8 cellular contexts compared by ENCODE assay signal in genomic region chr19:13781547-13781946, GRCh38. TPM values are rescaled to one million over a fixed set of nuclear protein-coding genes. Genes with fewer than 3 reads are reported as not detected.
DNase-seq lines count a peak whose midpoint lies in the region; ATAC-seq and TF ChIP-seq lines count a peak whose summit lies in the region.

No MANE protein-coding gene starts in this region.

- POLR2A ChIA-PET in GM10248 (lab: Yijun Ruan, JAX), result no interaction called here

- H3K9me3 ChIP-seq in liver (ENCODE audit: control insufficient read depth in 4 of 4, low read length in 3 of 4), result no peaks in the 10 kb centered on the region

- no peak overlapping the region for H3K27ac ChIP-seq in liver (ENCODE audit: low read depth in 1 of 2, low read length in 2 of 2)

- H3K4me1 ChIP-seq in liver (ENCODE audit: control insufficient read depth in 4 of 4, insufficient read depth in 4 of 4, low read length in 3 of 4), result peaks cover 0 to 5% (median 2%) of the 10 kb centered on the region in 4 donors

- peak in 1 of 2 donors; percentile 10 for TF ChIP-seq RAD21 in liver (IDR thresholded peaks at IDR 0.05)

- no peak for TF ChIP-seq CTCF in liver (IDR thresholded peaks at IDR 0.05; ENCODE audit: low read depth, low read length, missing input control)
- TF ChIP-seq CTCF in GM10248 (IDR thresholded peaks at IDR 0.05; ENCODE audit: control extremely low read depth, extremely low read depth, low read depth, missing control alignments), result no peak

- H3K27me3 ChIP-seq in liver (ENCODE audit: control insufficient read depth in 4 of 4, insufficient read depth in 4 of 4, low read length in 3 of 4), result no peaks in the 10 kb centered on the region

- CTCF ChIA-PET in GM10248 (lab: Yijun Ruan, JAX), result interaction anchor here (1.4 to 7.3 kb wide), 2 partner anchors 16 to 81 kb away, joined by 3 to 78 read pairs; no protein-coding TSS in a partner anchor

- H3K4me3 ChIP-seq in liver (ENCODE audit: low read depth in 1 of 3, low read length in 3 of 3), result no peak overlapping the region

- H3K36me3 ChIP-seq in liver (ENCODE audit: control insufficient read depth in 4 of 4, insufficient read depth in 3 of 4, low read depth in 1 of 4, low read length in 3 of 4), result peaks cover 5 to 22% (median 14%) of the 10 kb centered on the region in 4 donors

- no peak overlapping the region for H3K9ac ChIP-seq in liver (ENCODE audit: low read depth in 1 of 2, low read length in 2 of 2)

- DNase-seq in COLO829 (ENCODE audit: low spot score), result peak; percentile 88
- DNase-seq in NCI-H2029 treated with DMSO at 0.1 percent for 48 hours (lab: John Stamatoyannopoulos, UW), result peak; percentile 38
- DNase-seq in cerebellum (ENCODE audit: low spot score), result peak; percentile 60
- no peak for DNase-seq in stimulated activated naive CD4-positive, alpha-beta T cell treated with Interleukin-2 at 50 U/mL for 16 hours (lab: John Stamatoyannopoulos, UW)
- no peak for DNase-seq in GM10248 (ENCODE audit: extremely low spot score)
- no peak for DNase-seq in RKO (ENCODE audit: low spot score)

- ATAC-seq in HG02759 (IDR thresholded peaks at IDR 0.05; ENCODE audit: unreplicated experiment), result no peak

- WGBS in liver, result 25% methylated on average over 5 of the region's 5 CpGs

TF ChIP-seq in liver, 16 proteins besides CTCF, POLR2A, EP300 and RAD21:
- TF ChIP-seq NR2F2 (IDR thresholded peaks at IDR 0.05), result no peak
- TF ChIP-seq TAF1 (conservative IDR thresholded peaks at IDR 0.05), result no peak
- TF ChIP-seq JUND (IDR thresholded peaks at IDR 0.05), result peak; percentile 91
- peak; percentile 13 for TF ChIP-seq ATF3 (IDR thresholded peaks at IDR 0.05)

RNA-seq across cellular contexts. Expression of gene C19orf53, which starts 7.3 kb away (rescaled TPM):
- total RNA-seq in cerebellum (15.5 TPM), liver (10 to 100 TPM; 18.5 to 35.8 TPM)
- 10 to 100 TPM; 83.2 to 88.5 TPM for polyA plus RNA-seq in liver

RNA-seq across cellular contexts. Expression of gene ZSWIM4, which starts 13.7 kb away (rescaled TPM):
- total RNA-seq in cerebellum (13.6 TPM), liver (1 to 10 TPM; 1.6 to 2.2 TPM)
- under 1 TPM; 0.14 to 0.75 TPM for polyA plus RNA-seq in liver

RNA-seq across cellular contexts. Expression of gene MRI1, which starts 17.2 kb away (rescaled TPM):
- total RNA-seq in cerebellum, result 22.1 TPM
- 10 to 100 TPM; 17.1 to 50.0 TPM for total RNA-seq in liver
- 10 to 100 TPM; 16.3 to 18.2 TPM for polyA plus RNA-seq in liver

Comparison
In these comparisons a context has a peak if more than half of its experiments do, and no peak if none do; other contexts are left out.
1. DNase-seq: peak in COLO829 (single experiment), NCI-H2029 treated with DMSO at 0.1 percent for 48 hours (single experiment) and cerebellum (single experiment); none in stimulated activated naive CD4-positive, alpha-beta T cell treated with Interleukin-2 at 50 U/mL for 16 hours (single experiment), GM10248 (single experiment) and RKO (single experiment).